ENCODE assay signal across 8 cellular contexts in genomic region chr17:41811549-41812175, GRCh38. TPM values are rescaled to one million over a fixed set of nuclear protein-coding genes. Genes with fewer than 3 reads are reported as not detected.
A peak's percentile ranks its signal among the peaks of the same experiment; 100 is the strongest.
DNase-seq lines count a peak whose midpoint lies in the region; ATAC-seq, FAIRE-seq and TF ChIP-seq lines count a peak whose summit lies in the region.

Gene P3H4 (minus strand): TSS chr17:41811949. CDS start chr17:41811915, 34 bp downstream.

- H3K27me3 ChIP-seq in RWPE2 (ENCODE audit: insufficient read depth, poor library complexity, severe bottlenecking): no peaks in the 10 kb centered on the region

- ATAC-seq in RWPE2 (ENCODE audit: low read depth): peak; percentile 68
- peak; percentile 79 for ATAC-seq in stimulated activated naive CD8-positive, alpha-beta T cell treated with anti-CD3 and anti-CD28 coated beads, Interleukin-15, Interleukin-2, amounts not matched to agents 100 U/mL and 50 U/mL, for 24 hours

- peak; percentile 80 for TF ChIP-seq CTCF in RWPE2 (IDR thresholded peaks at IDR 0.05; ENCODE audit: poor library complexity, severe bottlenecking)
- peak; percentile 57 for TF ChIP-seq CTCF in fibroblast of villous mesenchyme (IDR thresholded peaks at IDR 0.05; ENCODE audit: insufficient read depth, low read depth, low read length)
- peak; percentile 44 for TF ChIP-seq CTCF in nephron progenitor cell (IDR thresholded peaks at IDR 0.05)

- H3K36me3 ChIP-seq in RWPE2 (ENCODE audit: low read depth): peaks cover 28% of the 10 kb centered on the region

- H3K27ac ChIP-seq in RWPE2 (ENCODE audit: poor library complexity, severe bottlenecking): peak within 1 kb of the TSS; percentile 83

- peaks cover 11% of the 10 kb centered on the region for H3K4me1 ChIP-seq in RWPE2 (ENCODE audit: insufficient read depth, poor library complexity, severe bottlenecking)

- H3K9me3 Mint-ChIP-seq in nephron progenitor cell: no peaks in the 10 kb centered on the region

- H3K27me3 Mint-ChIP-seq in nephron progenitor cell (ENCODE audit: low read depth, poor library complexity): peaks cover 3% of the 10 kb centered on the region

- H3K27ac Mint-ChIP-seq in nephron progenitor cell: peak within 1 kb of the TSS; percentile 98

- peaks cover 50% of the 10 kb centered on the region for H3K4me1 Mint-ChIP-seq in nephron progenitor cell

- peak; percentile 90 for DNase-seq in AG08396 (ENCODE audit: low spot score)
- peak; percentile 75 for DNase-seq in GM19239 (ENCODE audit: insufficient read length, low spot score)
- DNase-seq in Jurkat, Clone E6-1 (ENCODE audit: low read depth, low spot score): peak; percentile 47
- no peak for DNase-seq in RWPE2 (ENCODE audit: low spot score)
- peak; percentile 68 for DNase-seq in activated gamma-delta T cell (lab: John Stamatoyannopoulos, UW)
- DNase-seq in fibroblast of villous mesenchyme (ENCODE audit: low read depth): peak; percentile 83
- peak; percentile 80 for DNase-seq in nephron progenitor cell
- peak; percentile 75 for DNase-seq in stimulated activated naive CD8-positive, alpha-beta T cell treated with anti-CD3 and anti-CD28 coated beads, Interleukin-15, Interleukin-2, amounts not matched to agents 100 U/mL and 50 U/mL, for 24 hours

- H3K36me3 Mint-ChIP-seq in nephron progenitor cell (ENCODE audit: low read depth): peaks cover 34% of the 10 kb centered on the region

- no peak for FAIRE-seq in GM19239 (lab: Jason Lieb, UNC)

- H3K9me3 ChIP-seq in RWPE2 (ENCODE audit: severe bottlenecking): no peaks in the 10 kb centered on the region

- H3K4me3 Mint-ChIP-seq in nephron progenitor cell: peak within 1 kb of the TSS; percentile 93

- H3K4me3 ChIP-seq in Jurkat, Clone E6-1 (ENCODE audit: low read length): peak within 1 kb of the TSS; percentile 55
- H3K4me3 ChIP-seq in RWPE2 (ENCODE audit: severe bottlenecking) (peak within 1 kb of the TSS; percentile 75), fibroblast of villous mesenchyme (ENCODE audit: low read depth, low read length) (peak within 1 kb of the TSS; percentile 95)

RNA-seq across cellular contexts. Expression of gene P3H4, which starts in this region (rescaled TPM):
- 10.5 TPM for polyA plus RNA-seq in Jurkat, Clone E6-1 (2012; ENCODE audit: insufficient read depth, insufficient read length)
- 88.1 and 92.4 TPM in 2 replicates for total RNA-seq in fibroblast of villous mesenchyme
